ENCODE assay signal across 9 cellular contexts in the genomic region with DNA sequence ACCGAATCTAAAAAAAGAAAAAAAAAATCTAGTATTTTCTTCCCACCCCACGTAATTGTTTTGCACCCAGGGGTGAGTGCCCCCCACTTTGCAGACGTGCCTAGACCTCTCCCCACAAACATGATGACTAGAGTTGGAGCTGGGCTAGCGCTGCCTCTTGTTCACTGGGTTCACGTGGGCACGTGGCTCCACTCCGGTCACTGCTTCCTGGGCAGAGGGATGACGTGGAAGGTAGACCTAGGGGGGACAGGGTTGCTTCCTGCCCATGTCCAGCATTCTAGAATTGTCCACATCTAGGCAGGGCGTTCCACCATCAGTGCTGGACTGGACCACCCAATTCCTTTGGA. TPM values are rescaled to one million over a fixed set of nuclear protein-coding genes. Genes with fewer than 3 reads are reported as not detected.
A peak's percentile ranks its signal among the peaks of the same experiment; 100 is the strongest.
DNase-seq lines count a peak whose midpoint lies in the region; ATAC-seq and TF ChIP-seq lines count a peak whose summit lies in the region.
"Had no signal": no experiment of that assay in that cellular context is flagged by ENCODE, and none has a peak within 500 bp of the region (broad histone marks: within the 10 kb centered on the region; RNA-seq: fewer than 3 reads in every experiment).

No MANE protein-coding gene starts in this region.

- H2BK120ac ChIP-seq in neuronal stem cell (ENCODE audit: low read depth, low read length), result peak overlapping the region; percentile 21

- peak overlapping the region; percentile 30 for H2BK15ac ChIP-seq in neuronal stem cell (ENCODE audit: low read length)

- H2AK5ac ChIP-seq in neuronal stem cell (ENCODE audit: low read depth, low read length), result peak overlapping the region; percentile 97

- no peaks in the 10 kb centered on the region for H3K4me1 Mint-ChIP-seq in Caco-2 (ENCODE audit: low read depth, unreplicated experiment)
- peaks cover 0 to 7% (median 4%) of the 10 kb centered on the region in 3 donors for H3K4me1 Mint-ChIP-seq in IgD-negative memory B cell

- peak overlapping the region; percentile 74 for H3K4me2 ChIP-seq in neuronal stem cell (ENCODE audit: insufficient read depth, low read length, poor library complexity, severe bottlenecking)

- peaks cover 5% of the 10 kb centered on the region for H3K4me1 ChIP-seq in Caco-2
- H3K4me1 ChIP-seq in neuronal stem cell (ENCODE audit: control insufficient read depth in 2 of 2, insufficient read depth in 1 of 2, low read depth in 1 of 2, low read length in 2 of 2), result peaks cover 15 to 18% of the 10 kb centered on the region in 2 donors
- peaks cover 16 to 23% of the 10 kb centered on the region in 2 donors for H3K4me1 ChIP-seq in left lung
- H3K4me1 ChIP-seq: foreskin keratinocyte had no signal

- H3K36me3 ChIP-seq in Caco-2 (ENCODE audit: control insufficient read depth, insufficient read depth, low read length), result no peaks in the 10 kb centered on the region
- H3K36me3 ChIP-seq in neuronal stem cell (replicated peaks in 1 of 2; ENCODE audit: control insufficient read depth in 2 of 2, insufficient read depth in 2 of 2, low read length in 2 of 2), result peaks cover 3 to 26% of the 10 kb centered on the region in 2 donors
- H3K36me3 ChIP-seq in left lung, result peaks cover 0 to 13% of the 10 kb centered on the region in 2 donors

- peak overlapping the region; percentile 77 for H3K14ac ChIP-seq in neuronal stem cell (ENCODE audit: low read length)

- H3K36me3 Mint-ChIP-seq in Caco-2 (ENCODE audit: insufficient read depth, unreplicated experiment) (peaks cover 9% of the 10 kb centered on the region), IgD-negative memory B cell (no peaks in the 10 kb centered on the region)

- H3K23ac ChIP-seq in neuronal stem cell (ENCODE audit: low read depth, low read length, poor library complexity), result peak overlapping the region; percentile 29

- ATAC-seq in GM18909 (IDR thresholded peaks at IDR 0.05; ENCODE audit: poor library complexity, unreplicated experiment) (no peak), left lung (no peak)

- CTCF ChIA-PET in Caco-2 (lab: Charles Lee), result interaction anchor here (1.2 to 1.9 kb wide), 3 partner anchors 15 to 124 kb away, joined by 3 to 10 read pairs (median 9); no protein-coding TSS in a partner anchor

- H3K4me3 ChIP-seq in Caco-2 (ENCODE audit: low read depth, low read length), result no peak overlapping the region
- H3K4me3 ChIP-seq in neuronal stem cell (ENCODE audit: low read length in 2 of 2), result peak overlapping the region; percentile 65 to 70
- H3K4me3 ChIP-seq in left lung, result no peak overlapping the region

- peak overlapping the region; percentile 52 for H4K8ac ChIP-seq in neuronal stem cell (ENCODE audit: low read depth, low read length)

- peak overlapping the region; percentile 65 for H3K9ac ChIP-seq in neuronal stem cell (ENCODE audit: low read depth, low read length, poor library complexity)

- POLR2A ChIA-PET in Caco-2 (lab: Charles Lee), result interaction anchor here (0.6 to 2.1 kb wide), 2 partner anchors 91 to 502 kb away, joined by 5 to 19 read pairs; no protein-coding TSS in a partner anchor

- H2AFZ ChIP-seq in neuronal stem cell (ENCODE audit: low read length), result peak overlapping the region; percentile 92

- DNase-seq in Caco-2 (no peak), neuronal stem cell (ENCODE audit: low spot score) (no peak), NCI-H146 treated with DMSO at 0.1 percent for 48 hours (lab: John Stamatoyannopoulos, UW; ENCODE audit: unreplicated experiment) (no peak), left lung (no peak)
- no peak for DNase-seq in effector CD4-positive, alpha-beta T cell

- no peak overlapping the region for H3K27ac Mint-ChIP-seq in Caco-2 (ENCODE audit: unreplicated experiment)
- no peak overlapping the region for H3K27ac Mint-ChIP-seq in IgD-negative memory B cell

- peak overlapping the region; percentile 92 for H3K18ac ChIP-seq in neuronal stem cell (ENCODE audit: low read length)

- H3K27me3 Mint-ChIP-seq in Caco-2 (ENCODE audit: insufficient read depth, unreplicated experiment) (no peaks in the 10 kb centered on the region), IgD-negative memory B cell (no peaks in the 10 kb centered on the region)

- H3K27ac ChIP-seq in cingulate gyrus (ENCODE audit: low read depth, low read length) (peak overlapping the region; percentile 60), neuronal stem cell (replicated peaks; ENCODE audit: low read length) (peak overlapping the region; percentile 92), left lung (no peak overlapping the region)
- H3K27ac ChIP-seq: foreskin keratinocyte had no signal

- TF ChIP-seq CTCF in Caco-2 (IDR thresholded peaks at IDR 0.05; ENCODE audit: insufficient read depth in 1 of 2, low read depth in 1 of 2, low read length in 1 of 2, severe bottlenecking in 1 of 2, unreplicated experiment in 1 of 2) (no peak), left lung (IDR thresholded peaks at IDR 0.05) (no peak)

- H3K9me3 Mint-ChIP-seq in Caco-2 (ENCODE audit: unreplicated experiment) (no peaks in the 10 kb centered on the region), IgD-negative memory B cell (no peaks in the 10 kb centered on the region)

- BruUV-seq in Caco-2 (replicated peaks; lab: Mats Ljungman, UMichigan), result no TSS peak

- peak overlapping the region; percentile 97 for H2BK5ac ChIP-seq in neuronal stem cell (ENCODE audit: low read length)

- H3K9me3 ChIP-seq in Caco-2 (no peaks in the 10 kb centered on the region), neuronal stem cell (replicated peaks in 1 of 2; ENCODE audit: control insufficient read depth in 2 of 2, insufficient read depth in 1 of 2, low read depth in 1 of 2, low read length in 2 of 2) (no peaks in the 10 kb centered on the region), left lung (no peaks in the 10 kb centered on the region)

- H3K4ac ChIP-seq in neuronal stem cell (ENCODE audit: low read length), result peak overlapping the region; percentile 5

- H3K27me3 ChIP-seq in Caco-2 (replicated peaks; ENCODE audit: control insufficient read depth, insufficient read depth, low read length), result no peaks in the 10 kb centered on the region
- H3K27me3 ChIP-seq in neuronal stem cell (ENCODE audit: control insufficient read depth in 3 of 3, insufficient read depth in 3 of 3, low read depth in 1 of 3, low read length in 3 of 3), result no peaks in the 10 kb centered on the region
- H3K27me3 ChIP-seq in left lung, result no peaks in the 10 kb centered on the region
- H3K27me3 ChIP-seq: foreskin keratinocyte had no signal

- H2BK12ac ChIP-seq in neuronal stem cell (ENCODE audit: low read length), result peak overlapping the region; percentile 99

- intact Hi-C loops in Caco-2 (cut with micrococcal nuclease; ENCODE audit: unreplicated experiment), result loop anchor here (5.0 kb wide), 1 partner anchor 90 kb away; a partner anchor contains a TSS
- intact Hi-C loops in left lung (cut with DNase I), result no loop called here

- peak overlapping the region; percentile 38 for H4K91ac ChIP-seq in neuronal stem cell (ENCODE audit: low read depth, low read length, poor library complexity)

- H3K4me3 Mint-ChIP-seq in Caco-2 (ENCODE audit: unreplicated experiment) (peak overlapping the region; percentile 84), IgD-negative memory B cell (peak overlapping the region; percentile 60 to 73 (median 66))

- H3K79me1 ChIP-seq in neuronal stem cell (ENCODE audit: low read depth, low read length), result peaks cover 5% of the 10 kb centered on the region

- WGBS in neuronal stem cell (ENCODE audit: extremely low coverage in 2 of 2, insufficient read length in 2 of 2, insufficient replicate concordance in 1 of 2), 2 donors, result no CpG with 5 or more reads among the region's 9 CpGs

RNA-seq across cellular contexts. Expression of a gene that starts 0.9 kb away (rescaled TPM):
- total RNA-seq in Caco-2 (2022) (30.6 and 31.4 TPM in 2 replicates), left lung (10 to 100 TPM; 40.8 to 47.2 TPM)
- polyA plus RNA-seq in IgD-negative memory B cell, result 14.6 TPM
- 62.3 TPM for polyA plus RNA-seq in neuronal stem cell (2013, experiment 1 of 2)
- polyA plus RNA-seq in neuronal stem cell (2013, experiment 2 of 2), result 60.7 TPM

RNA-seq across cellular contexts. Expression of a gene that starts 54.8 kb away (rescaled TPM):
- total RNA-seq in Caco-2 (2022), result not detected in 2 replicates
- polyA plus RNA-seq in IgD-negative memory B cell, result not detected
- polyA plus RNA-seq in neuronal stem cell (2013, experiment 1 of 2), result 2.9 TPM
- polyA plus RNA-seq in neuronal stem cell (2013, experiment 2 of 2), result 3.1 TPM
- 100 to 1,000 TPM; 202 to 673 TPM for total RNA-seq in left lung
- total RNA-seq: foreskin keratinocyte had no signal
- polyA plus RNA-seq: foreskin keratinocyte had no signal

Comparison
In these comparisons a context has a peak if more than half of its experiments do, and no peak if none do; other contexts are left out.
1. H3K4me3 ChIP-seq: peak in neuronal stem cell (2 of 2); none in Caco-2 (single experiment) and left lung (0 of 2).
2. H3K27ac ChIP-seq: peak in cingulate gyrus (single experiment) and neuronal stem cell (single experiment); none in left lung (0 of 2).
3. RNA of a gene that starts 54.8 kb away (total RNA-seq): 202 to 673 TPM in left lung; not detected in Caco-2; every median in the first group is over 100 times any median in the second.